In the genomic region with DNA sequence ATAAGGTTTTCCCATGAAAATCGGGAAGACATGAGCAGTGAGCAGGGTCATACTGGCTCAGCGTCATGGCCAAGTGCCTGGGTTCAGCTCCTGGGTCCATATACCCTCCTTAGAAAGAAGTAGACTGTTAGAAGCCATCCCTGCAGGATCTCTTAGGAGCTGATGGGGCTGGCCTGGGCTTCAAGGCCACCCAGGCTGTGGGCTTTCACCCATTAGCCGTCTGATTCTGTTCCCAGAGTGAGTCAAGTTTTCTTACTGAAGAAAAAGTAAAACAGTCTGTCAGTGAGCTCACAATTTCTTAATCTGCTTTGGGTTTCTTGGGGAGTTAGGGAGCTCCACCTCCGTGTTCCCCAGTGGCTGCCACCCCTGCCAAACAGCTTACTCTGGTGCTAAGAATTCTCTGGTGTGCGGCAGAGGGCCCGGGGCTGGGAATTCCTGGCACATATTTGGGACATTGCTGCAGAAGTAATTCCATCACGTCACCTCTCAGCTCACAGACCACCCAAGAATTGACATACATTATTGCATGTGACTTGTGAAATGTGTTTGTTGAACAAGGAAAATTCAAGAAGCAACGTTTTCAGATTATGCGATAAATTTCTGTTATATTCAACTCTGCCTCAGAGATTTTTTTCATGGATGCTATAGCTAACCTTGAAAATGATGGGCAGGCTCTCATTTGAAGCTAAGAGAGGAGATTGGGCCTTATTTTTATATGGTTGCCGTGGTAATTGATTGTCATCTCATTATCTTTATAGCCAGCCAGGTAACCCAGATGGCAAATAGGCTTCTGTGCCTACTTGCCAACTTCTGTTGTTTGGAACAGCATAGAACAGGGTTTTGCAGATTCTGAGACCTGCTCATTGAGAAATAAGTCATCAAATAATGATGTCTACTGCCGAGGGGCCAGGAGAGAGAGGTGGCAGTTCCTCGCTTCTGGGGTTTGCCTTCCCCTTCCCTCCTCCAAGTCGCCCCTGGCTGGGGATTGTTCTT, we compare ENCODE assay signal across 22 cellular contexts.
"Had no signal": no experiment of that assay in that cellular context is flagged by ENCODE, and none has a peak within 500 bp of the region (broad histone marks: within the 10 kb centered on the region; RNA-seq: fewer than 3 reads in every experiment).

No MANE protein-coding gene starts in this region.

- H3K4me1 ChIP-seq: ascending aorta, right lobe of liver, suprapubic skin, upper lobe of left lung had no signal

- H3K4me3 ChIP-seq: ascending aorta, cardiac muscle cell, coronary artery, prostate gland, right lobe of liver, suprapubic skin, upper lobe of left lung had no signal

- H3K27me3 ChIP-seq: ascending aorta, cardiac muscle cell, right lobe of liver, suprapubic skin, upper lobe of left lung had no signal

- H3K27ac ChIP-seq: ascending aorta, cardiac muscle cell, coronary artery, epithelial cell of prostate, prostate gland, right lobe of liver, suprapubic skin, upper lobe of left lung had no signal

- H3K9me3 Mint-ChIP-seq: activated naive CD8-positive, alpha-beta T cell treated with anti-CD3 and anti-CD28 coated beads, Interleukin-2, amount 50 U/mL, for 24 hours; activated T-helper 1 cell treated with anti-CD3 and anti-CD28 coated beads, Interleukin-12 subunit alpha, Interleukin-12 subunit beta, Interleukin-2, Interleukin-4 antibody, amounts not matched to agents 30 ng/mL and 10 ng/mL and 1 ng/mL, durations not matched to agents 14 hours and 24 hours and 36 hours; natural killer cell treated with Interleukin-12 subunit alpha and Interleukin-12 subunit beta and Interleukin-15 and Interleukin-18, amount 100 ng/mL, for 72 hours; stimulated activated naive B cell treated with anti-CD40 and anti-IgM and Interleukin-4, amounts not matched to agents 10 μg/mL and 1 μg/mL and 100 μg/mL, for 72 hours had no signal

- H3K36me3 ChIP-seq: ascending aorta, cardiac muscle cell, prostate gland, suprapubic skin, upper lobe of left lung had no signal

- DNase-seq: activated CD4-positive, alpha-beta T cell treated with anti-CD3 and anti-CD28 coated beads for 4 hours; activated CD8-positive, alpha-beta memory T cell treated with anti-CD3 and anti-CD28 coated beads, Interleukin-2, amount 50 U/mL, for 48 hours; activated CD8-positive, alpha-beta T cell treated with anti-CD3 and anti-CD28 coated beads, Interleukin-2, amount 10 ng/mL, durations not matched to agents 7 days and 5 days; activated naive CD4-positive, alpha-beta T cell treated with Interleukin-2 at 50 U/mL for 16 hours; activated naive CD8-positive, alpha-beta T cell treated with anti-CD3 and anti-CD28 coated beads, Interleukin-2, amount 50 U/mL, for 24 hours; effector CD8-positive, alpha-beta T cell; hippocampal formation; mammary epithelial cell; nucleus accumbens; right lobe of liver; stimulated activated CD4-positive, alpha-beta T cell treated with anti-CD3 and anti-CD28 coated beads, Interleukin-2, amount 100 ng/mL, for 24 hours; stimulated activated naive B cell treated with anti-CD40 and anti-IgM and Interleukin-4, amounts not matched to agents 10 μg/mL and 1 μg/mL and 100 μg/mL, for 72 hours; T-helper 1 cell; upper lobe of left lung had no signal

- H3K36me3 Mint-ChIP-seq: natural killer cell treated with Interleukin-12 subunit alpha and Interleukin-12 subunit beta and Interleukin-15 and Interleukin-18, amount 100 ng/mL, for 72 hours; stimulated activated naive B cell treated with anti-CD40 and anti-IgM and Interleukin-4, amounts not matched to agents 10 μg/mL and 1 μg/mL and 100 μg/mL, for 72 hours had no signal

- H3K27me3 Mint-ChIP-seq: activated naive CD8-positive, alpha-beta T cell treated with anti-CD3 and anti-CD28 coated beads, Interleukin-2, amount 50 U/mL, for 24 hours; natural killer cell treated with Interleukin-12 subunit alpha and Interleukin-12 subunit beta and Interleukin-15 and Interleukin-18, amount 100 ng/mL, for 72 hours had no signal

- ATAC-seq: activated CD8-positive, alpha-beta T cell treated with anti-CD3 and anti-CD28 coated beads, Interleukin-2, amount 10 ng/mL, durations not matched to agents 7 days and 5 days; activated naive CD8-positive, alpha-beta T cell treated with anti-CD3 and anti-CD28 coated beads, Interleukin-2, amount 50 U/mL, for 24 hours; natural killer cell treated with Interleukin-12 subunit alpha and Interleukin-12 subunit beta and Interleukin-15 and Interleukin-18, amount 100 ng/mL, for 72 hours; stimulated activated naive B cell treated with anti-CD40 and anti-IgM and Interleukin-4, amounts not matched to agents 10 μg/mL and 1 μg/mL and 100 μg/mL, for 72 hours had no signal

- H3K27ac Mint-ChIP-seq: activated CD8-positive, alpha-beta T cell treated with anti-CD3 and anti-CD28 coated beads, Interleukin-2, amount 10 ng/mL, durations not matched to agents 7 days and 5 days; activated naive CD8-positive, alpha-beta T cell treated with anti-CD3 and anti-CD28 coated beads, Interleukin-2, amount 50 U/mL, for 24 hours; activated T-helper 1 cell treated with anti-CD3 and anti-CD28 coated beads, Interleukin-12 subunit alpha, Interleukin-12 subunit beta, Interleukin-2, Interleukin-4 antibody, amounts not matched to agents 30 ng/mL and 10 ng/mL and 1 ng/mL, durations not matched to agents 14 hours and 24 hours and 36 hours; natural killer cell treated with Interleukin-12 subunit alpha and Interleukin-12 subunit beta and Interleukin-15 and Interleukin-18, amount 100 ng/mL, for 72 hours; stimulated activated naive B cell treated with anti-CD40 and anti-IgM and Interleukin-4, amounts not matched to agents 10 μg/mL and 1 μg/mL and 100 μg/mL, for 72 hours had no signal

- H3K4me3 Mint-ChIP-seq: activated CD8-positive, alpha-beta T cell treated with anti-CD3 and anti-CD28 coated beads, Interleukin-2, amount 10 ng/mL, durations not matched to agents 7 days and 5 days; activated naive CD8-positive, alpha-beta T cell treated with anti-CD3 and anti-CD28 coated beads, Interleukin-2, amount 50 U/mL, for 24 hours; activated T-helper 1 cell treated with anti-CD3 and anti-CD28 coated beads, Interleukin-12 subunit alpha, Interleukin-12 subunit beta, Interleukin-2, Interleukin-4 antibody, amounts not matched to agents 30 ng/mL and 10 ng/mL and 1 ng/mL, durations not matched to agents 14 hours and 24 hours and 36 hours; natural killer cell treated with Interleukin-12 subunit alpha and Interleukin-12 subunit beta and Interleukin-15 and Interleukin-18, amount 100 ng/mL, for 72 hours; stimulated activated naive B cell treated with anti-CD40 and anti-IgM and Interleukin-4, amounts not matched to agents 10 μg/mL and 1 μg/mL and 100 μg/mL, for 72 hours had no signal

- H3K9me3 ChIP-seq: ascending aorta, prostate gland, right lobe of liver, suprapubic skin, upper lobe of left lung had no signal

- H3K4me1 Mint-ChIP-seq: activated naive CD8-positive, alpha-beta T cell treated with anti-CD3 and anti-CD28 coated beads, Interleukin-2, amount 50 U/mL, for 24 hours; stimulated activated naive B cell treated with anti-CD40 and anti-IgM and Interleukin-4, amounts not matched to agents 10 μg/mL and 1 μg/mL and 100 μg/mL, for 72 hours had no signal
